In the genomic region with DNA sequence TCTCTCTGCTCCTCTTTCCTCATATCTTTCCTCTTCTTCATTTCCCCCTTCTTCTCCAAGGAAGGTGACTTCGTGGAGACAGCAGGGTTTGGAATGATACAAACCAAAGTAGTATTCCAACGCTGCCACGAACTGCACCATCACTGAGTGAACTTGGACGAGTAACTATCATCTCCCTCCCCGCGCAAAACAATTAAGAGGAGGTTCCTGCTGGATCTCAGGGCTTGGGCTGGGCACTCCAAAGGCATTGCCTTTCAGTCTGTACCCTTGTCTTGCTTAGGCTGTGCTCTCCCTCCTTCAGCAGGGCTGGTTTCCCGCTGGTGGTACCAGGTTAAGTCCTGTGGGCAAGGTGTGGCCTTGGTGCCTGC, we compare ENCODE assay signal across 8 cellular contexts. TPM values are rescaled to one million over a fixed set of nuclear protein-coding genes. Genes with fewer than 3 reads are reported as not detected.
DNase-seq lines count a peak whose midpoint lies in the region; ATAC-seq and TF ChIP-seq lines count a peak whose summit lies in the region.

No MANE protein-coding gene starts in this region.

- H3K4me1 Mint-ChIP-seq in MCF 10A (ENCODE audit: insufficient read depth, unreplicated experiment) = peaks cover 33% of the 10 kb centered on the region

- H3K27ac ChIP-seq in cardiac muscle cell = no peak overlapping the region
- H3K27ac ChIP-seq in mesodermal cell (ENCODE audit: low read depth, low read length, severe bottlenecking) = no peak overlapping the region
- no peak overlapping the region for H3K27ac ChIP-seq in upper lobe of right lung

- H3K36me3 Mint-ChIP-seq in MCF 10A (ENCODE audit: insufficient read depth, unreplicated experiment) = peaks cover 6% of the 10 kb centered on the region

- H3K36me3 ChIP-seq in cardiac muscle cell = no peaks in the 10 kb centered on the region
- no peaks in the 10 kb centered on the region for H3K36me3 ChIP-seq in mesodermal cell (ENCODE audit: control insufficient read depth, insufficient read depth, low read length)
- H3K36me3 ChIP-seq in upper lobe of right lung = no peaks in the 10 kb centered on the region

- intact Hi-C loops in Right ventricle myocardium superior (cut with DNase I) = no loop called here
- intact Hi-C loops in MCF 10A (cut with micrococcal nuclease) = no loop called here
- intact Hi-C loops in upper lobe of right lung (cut with DNase I) = no loop called here

- no peak for TF ChIP-seq CTCF in cardiac muscle cell (IDR thresholded peaks at IDR 0.05; ENCODE audit: low read depth, low read length)
- TF ChIP-seq CTCF in MCF 10A (IDR thresholded peaks at IDR 0.05; ENCODE audit: unreplicated experiment) = no peak
- no peak for TF ChIP-seq CTCF in upper lobe of right lung (IDR thresholded peaks at IDR 0.05)

- DNase-seq in cardiac muscle cell (ENCODE audit: low read depth in 1 of 2, low spot score in 1 of 2) = no peak
- DNase-seq in Right ventricle myocardium superior = no peak
- DNase-seq in MCF 10A (ENCODE audit: unreplicated experiment) = no peak
- no peak for DNase-seq in upper lobe of right lung
- no peak for DNase-seq in NAMALWA (ENCODE audit: low spot score)
- no peak for DNase-seq in KG1 (lab: John Stamatoyannopoulos, UW)
- no peak for DNase-seq in OCI-M2 (lab: John Stamatoyannopoulos, UW; ENCODE audit: unreplicated experiment)

- BruUV-seq in MCF 10A (replicated peaks; lab: Mats Ljungman, UMichigan) = no TSS peak

- no peak overlapping the region for H3K27ac Mint-ChIP-seq in MCF 10A (ENCODE audit: low read depth, unreplicated experiment)

- no peaks in the 10 kb centered on the region for H3K27me3 Mint-ChIP-seq in MCF 10A (ENCODE audit: insufficient read depth, unreplicated experiment)

- POLR2A ChIA-PET in MCF 10A (lab: Yijun Ruan, JAX) = no interaction called here

- H3K9me3 ChIP-seq in cardiac muscle cell (ENCODE audit: low read depth) (no peaks in the 10 kb centered on the region), mesodermal cell (ENCODE audit: control insufficient read depth, low read length) (no peaks in the 10 kb centered on the region), upper lobe of right lung (no peaks in the 10 kb centered on the region)

- H3K27me3 ChIP-seq in cardiac muscle cell = peaks cover 34% of the 10 kb centered on the region
- H3K27me3 ChIP-seq in upper lobe of right lung = peaks cover 18% of the 10 kb centered on the region

- ATAC-seq in Right ventricle myocardium superior (ENCODE audit: poor library complexity) = no peak
- ATAC-seq in upper lobe of right lung = no peak

- H3K9me3 Mint-ChIP-seq in MCF 10A (ENCODE audit: unreplicated experiment) = no peaks in the 10 kb centered on the region

- H3K4me3 ChIP-seq in cardiac muscle cell (peak overlapping the region; percentile 46), mesodermal cell (ENCODE audit: extremely low read depth, insufficient read depth, low read length, poor library complexity, severe bottlenecking) (peak overlapping the region; percentile 52), upper lobe of right lung (peak overlapping the region; percentile 63)

- H3K4me1 ChIP-seq in cardiac muscle cell (ENCODE audit: low read depth) (peaks cover 24% of the 10 kb centered on the region), mesodermal cell (ENCODE audit: control insufficient read depth, insufficient read depth, low read length, poor library complexity, severe bottlenecking) (peaks cover 13% of the 10 kb centered on the region), upper lobe of right lung (peaks cover 36% of the 10 kb centered on the region)

- 24 to 61% methylated on average over 4 to 6 of the region's 7 CpGs for WGBS in mesodermal cell (ENCODE audit: insufficient coverage in 2 of 2), 2 experiments

- CTCF ChIA-PET in MCF 10A (lab: Yijun Ruan, JAX) = interaction anchor here (1.0 kb wide), 1 partner anchor 12 kb away, joined by 3 read pairs; no protein-coding TSS in a partner anchor

- peak overlapping the region; percentile 67 for H3K4me3 Mint-ChIP-seq in MCF 10A (ENCODE audit: unreplicated experiment)

RNA-seq across cellular contexts. Expression of a gene that starts 0.8 kb away (rescaled TPM):
- total RNA-seq in cardiac muscle cell = 5.5 and 14.3 TPM in 2 replicates
- polyA plus RNA-seq in cardiac muscle cell = 7.9 and 19.2 TPM in 2 replicates
- 3.4 TPM for total RNA-seq in Right ventricle myocardium superior
- total RNA-seq in MCF 10A (2022) = not detected in 2 replicates
- 4.1 TPM for polyA plus RNA-seq in mesodermal cell (2013, experiment 1 of 2)
- 4.1 TPM for polyA plus RNA-seq in mesodermal cell (2013, experiment 2 of 2)
- total RNA-seq in upper lobe of right lung = not detected

RNA-seq across cellular contexts. Expression of a gene that starts 3.2 kb away (rescaled TPM):
- total RNA-seq in cardiac muscle cell = 51.4 and 75.6 TPM in 2 replicates
- polyA plus RNA-seq in cardiac muscle cell = 42.1 and 62.1 TPM in 2 replicates
- total RNA-seq in Right ventricle myocardium superior = 41.4 TPM
- total RNA-seq in MCF 10A (2022) = 50.0 and 50.6 TPM in 2 replicates
- 48.0 TPM for polyA plus RNA-seq in mesodermal cell (2013, experiment 1 of 2)
- polyA plus RNA-seq in mesodermal cell (2013, experiment 2 of 2) = 45.4 TPM
- 38.5 TPM for total RNA-seq in upper lobe of right lung

RNA-seq across cellular contexts. Expression of a gene that starts 16.0 kb away (rescaled TPM):
- 0.18 TPM in 1 of 2 replicates, not detected in the other for total RNA-seq in cardiac muscle cell
- 0.10 and 0.82 TPM in 2 replicates for polyA plus RNA-seq in cardiac muscle cell
- 0.22 TPM for total RNA-seq in Right ventricle myocardium superior
- not detected in 2 replicates for total RNA-seq in MCF 10A (2022)
- polyA plus RNA-seq in mesodermal cell (2013, experiment 1 of 2) = 0.70 TPM
- 0.30 TPM for polyA plus RNA-seq in mesodermal cell (2013, experiment 2 of 2)
- 0.87 TPM for total RNA-seq in upper lobe of right lung
